ENCODE assay signal across 8 cellular contexts in the genomic region with DNA sequence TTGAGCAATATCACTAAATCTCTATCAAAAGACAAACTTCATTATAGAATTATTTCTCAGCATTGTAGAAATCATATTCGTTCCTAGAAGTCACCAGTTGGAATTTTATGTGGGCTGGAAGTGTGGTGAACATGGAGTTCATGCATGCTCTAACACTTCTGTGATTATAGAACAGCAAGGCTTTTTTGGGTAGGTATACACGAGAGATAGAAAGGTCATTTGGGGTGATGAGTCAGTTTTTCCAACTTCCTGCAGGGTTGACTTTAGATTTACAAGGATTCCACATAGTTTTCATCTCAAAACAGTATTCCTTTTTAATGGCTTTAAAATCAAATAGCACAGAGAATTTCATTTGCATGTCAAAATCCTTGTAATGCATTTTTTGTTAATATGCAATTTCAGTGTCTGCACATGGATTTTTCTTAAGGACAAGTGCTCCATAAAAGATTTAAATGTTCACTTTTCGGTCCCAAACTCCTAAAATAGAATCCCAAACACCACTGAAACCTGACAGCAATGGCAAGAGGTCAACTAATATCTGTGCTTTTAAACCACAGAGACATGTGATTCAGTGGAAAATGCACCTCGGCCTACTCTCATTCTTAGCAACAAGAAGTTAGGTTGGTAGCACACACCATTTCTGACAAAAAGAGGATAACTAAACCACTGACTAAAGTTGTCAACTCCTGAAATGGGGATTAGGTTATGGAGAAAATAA.
DNase-seq lines count a peak whose midpoint lies in the region; ATAC-seq and TF ChIP-seq lines count a peak whose summit lies in the region.

No MANE protein-coding gene starts in this region.

- POLR2A ChIA-PET in activated CD4-positive, alpha-beta T cell treated with anti-CD3 and anti-CD28 coated beads for 36 hours (lab: Charles Lee): no interaction called here

- ATAC-seq in GM18870 (IDR thresholded peaks at IDR 0.05; ENCODE audit: unreplicated experiment): peak; percentile 89
- peak; percentile 60 for ATAC-seq in HG02981 (IDR thresholded peaks at IDR 0.05; ENCODE audit: unreplicated experiment)
- ATAC-seq in sciatic nerve: peak; percentile 49
- no peak for ATAC-seq in activated CD4-positive, alpha-beta T cell treated with anti-CD3 and anti-CD28 coated beads for 36 hours

- DNase-seq in amniotic epithelial cell (ENCODE audit: low read depth) (peak; percentile 37), sciatic nerve (ENCODE audit: low spot score) (no peak), hypothalamus (lab: John Stamatoyannopoulos, UW) (no peak), lower leg skin (ENCODE audit: low spot score in 2 of 2) (no peak)
- DNase-seq in activated CD4-positive, alpha-beta T cell treated with anti-CD3 and anti-CD28 coated beads for 36 hours: no peak
- no peak for DNase-seq in activated T-helper 2 cell treated with anti-CD3 and anti-CD28 coated beads, Interferon-gamma antibody, Interleukin-2, Interleukin-4, amounts not matched to agents 10 μg/mL and 5 μg/mL and 100 μg/mL, durations not matched to agents 14 hours and 24 hours and 36 hours (ENCODE audit: low spot score)

- intact Hi-C loops in sciatic nerve (cut with DNase I): no loop called here
- intact Hi-C loops in activated CD4-positive, alpha-beta T cell treated with anti-CD3 and anti-CD28 coated beads for 36 hours (cut with DNase I, micrococcal nuclease): no loop called here
- intact Hi-C loops in activated T-helper 2 cell treated with anti-CD3 and anti-CD28 coated beads, Interferon-gamma antibody, Interleukin-2, Interleukin-4, amounts not matched to agents 10 μg/mL and 5 μg/mL and 100 μg/mL, durations not matched to agents 14 hours and 24 hours and 36 hours (cut with micrococcal nuclease): no loop called here
- intact Hi-C loops in lower leg skin (cut with DNase I; ENCODE audit: low total_unique reads): no loop called here

- H3K36me3 Mint-ChIP-seq in activated CD4-positive, alpha-beta T cell treated with anti-CD3 and anti-CD28 coated beads for 36 hours (ENCODE audit: low read depth): no peaks in the 10 kb centered on the region
- H3K36me3 Mint-ChIP-seq in activated T-helper 2 cell treated with anti-CD3 and anti-CD28 coated beads, Interferon-gamma antibody, Interleukin-2, Interleukin-4, amounts not matched to agents 10 μg/mL and 5 μg/mL and 100 μg/mL, durations not matched to agents 14 hours and 24 hours and 36 hours (ENCODE audit: low read depth): no peaks in the 10 kb centered on the region

- H3K9me3 Mint-ChIP-seq in activated CD4-positive, alpha-beta T cell treated with anti-CD3 and anti-CD28 coated beads for 36 hours (ENCODE audit: low read depth): no peaks in the 10 kb centered on the region
- no peaks in the 10 kb centered on the region for H3K9me3 Mint-ChIP-seq in activated T-helper 2 cell treated with anti-CD3 and anti-CD28 coated beads, Interferon-gamma antibody, Interleukin-2, Interleukin-4, amounts not matched to agents 10 μg/mL and 5 μg/mL and 100 μg/mL, durations not matched to agents 14 hours and 24 hours and 36 hours

- H3K27ac Mint-ChIP-seq in activated CD4-positive, alpha-beta T cell treated with anti-CD3 and anti-CD28 coated beads for 36 hours: no peak overlapping the region
- no peak overlapping the region for H3K27ac Mint-ChIP-seq in activated T-helper 2 cell treated with anti-CD3 and anti-CD28 coated beads, Interferon-gamma antibody, Interleukin-2, Interleukin-4, amounts not matched to agents 10 μg/mL and 5 μg/mL and 100 μg/mL, durations not matched to agents 14 hours and 24 hours and 36 hours

- TF ChIP-seq POLR2A in lower leg skin (IDR thresholded peaks at IDR 0.05): no peak

- no peak overlapping the region for H3K4me3 ChIP-seq in lower leg skin (ENCODE audit: low read depth, poor library complexity, severe bottlenecking)

- no peaks in the 10 kb centered on the region for H3K27me3 Mint-ChIP-seq in activated CD4-positive, alpha-beta T cell treated with anti-CD3 and anti-CD28 coated beads for 36 hours
- no peaks in the 10 kb centered on the region for H3K27me3 Mint-ChIP-seq in activated T-helper 2 cell treated with anti-CD3 and anti-CD28 coated beads, Interferon-gamma antibody, Interleukin-2, Interleukin-4, amounts not matched to agents 10 μg/mL and 5 μg/mL and 100 μg/mL, durations not matched to agents 14 hours and 24 hours and 36 hours (ENCODE audit: low read depth)

- WGBS in lower leg skin, 2 donors: 42 to 52% methylated on average over 4 of the region's 4 CpGs

- CTCF ChIA-PET in activated CD4-positive, alpha-beta T cell treated with anti-CD3 and anti-CD28 coated beads for 36 hours (lab: Charles Lee): no interaction called here

- H3K4me1 Mint-ChIP-seq in activated CD4-positive, alpha-beta T cell treated with anti-CD3 and anti-CD28 coated beads for 36 hours: no peaks in the 10 kb centered on the region
- H3K4me1 Mint-ChIP-seq in activated T-helper 2 cell treated with anti-CD3 and anti-CD28 coated beads, Interferon-gamma antibody, Interleukin-2, Interleukin-4, amounts not matched to agents 10 μg/mL and 5 μg/mL and 100 μg/mL, durations not matched to agents 14 hours and 24 hours and 36 hours (ENCODE audit: low read depth): peaks cover 5% of the 10 kb centered on the region

- no peak overlapping the region for H3K4me3 Mint-ChIP-seq in activated CD4-positive, alpha-beta T cell treated with anti-CD3 and anti-CD28 coated beads for 36 hours
- H3K4me3 Mint-ChIP-seq in activated T-helper 2 cell treated with anti-CD3 and anti-CD28 coated beads, Interferon-gamma antibody, Interleukin-2, Interleukin-4, amounts not matched to agents 10 μg/mL and 5 μg/mL and 100 μg/mL, durations not matched to agents 14 hours and 24 hours and 36 hours (ENCODE audit: low read depth): no peak overlapping the region

- no peak for TF ChIP-seq CTCF in lower leg skin (IDR thresholded peaks at IDR 0.05)
